In genomic region chr9:2146700-2147099, GRCh38 we compare ENCODE assay signal across 8 cellular contexts.
DNase-seq lines count a peak whose midpoint lies in the region; ATAC-seq and TF ChIP-seq lines count a peak whose summit lies in the region.
"Not testable (repeated sequence)": the region's sequence is repeated elsewhere in the genome, so short reads cannot be mapped to it uniquely, and the experiment has no call there.

No MANE protein-coding gene starts in this region.

- not testable (repeated sequence) for H3K27ac ChIP-seq in MM.1S (ENCODE audit: low read length); OCI-LY1 (ENCODE audit: low read depth, low read length, poor library complexity, severe bottlenecking); WERI-Rb-1; hepatocyte; osteoblast (ENCODE audit: low read depth, low read length)

- not testable (repeated sequence) for H3K4me1 ChIP-seq in MM.1S (ENCODE audit: low read length); OCI-LY1 (ENCODE audit: insufficient read depth, low read length, severe bottlenecking); hepatocyte (ENCODE audit: insufficient read depth); osteoblast (ENCODE audit: insufficient read depth, low read length)

- H3K9me2 ChIP-seq in MM.1S (replicated peaks; ENCODE audit: insufficient read depth, low read length); OCI-LY1 (ENCODE audit: low read depth, low read length); hepatocyte (replicated peaks; ENCODE audit: insufficient read depth): not testable (repeated sequence)

- not testable (repeated sequence) for H3K36me3 Mint-ChIP-seq in central memory CD8-positive, alpha-beta T cell (ENCODE audit: insufficient read depth)

- not testable (repeated sequence) for DNase-seq in AG10803 (ENCODE audit: low read depth); GM12865 (ENCODE audit: low read depth); MM.1S; central memory CD8-positive, alpha-beta T cell (ENCODE audit: low spot score in 2 of 2); hepatocyte (ENCODE audit: low spot score); osteoblast (ENCODE audit: insufficient read length, low spot score, missing footprints)
- peak; percentile 20 for DNase-seq in WERI-Rb-1

- not testable (repeated sequence) for H4K20me1 ChIP-seq in MM.1S (ENCODE audit: insufficient read depth, low read length); OCI-LY1 (ENCODE audit: insufficient read depth, low read length); hepatocyte (ENCODE audit: insufficient read depth, poor library complexity, severe bottlenecking); osteoblast (ENCODE audit: insufficient read depth, low read length)

- H3K79me2 ChIP-seq in MM.1S (ENCODE audit: low read length) = peaks cover 27% of the 10 kb centered on the region
- H3K79me2 ChIP-seq in OCI-LY1 (ENCODE audit: insufficient read depth, low read length); hepatocyte: not testable (repeated sequence)
- H3K79me2 ChIP-seq in osteoblast (ENCODE audit: insufficient read depth, low read length) = peaks cover 12% of the 10 kb centered on the region

- not testable (repeated sequence) for H3K9me3 ChIP-seq in MM.1S (replicated peaks; ENCODE audit: insufficient read depth, low read length); OCI-LY1 (ENCODE audit: low read length); WERI-Rb-1 (ENCODE audit: severe bottlenecking); hepatocyte (ENCODE audit: low read depth); osteoblast (ENCODE audit: low read depth, low read length)

- peaks cover 79% of the 10 kb centered on the region for H3K4me1 Mint-ChIP-seq in central memory CD8-positive, alpha-beta T cell

- H3K27me3 ChIP-seq in MM.1S (replicated peaks; ENCODE audit: insufficient read depth, low read length); OCI-LY1 (ENCODE audit: insufficient read depth, low read length); WERI-Rb-1 (ENCODE audit: insufficient read depth, low read depth, severe bottlenecking); hepatocyte; osteoblast (ENCODE audit: insufficient read depth, low read length): not testable (repeated sequence)

- ATAC-seq in central memory CD8-positive, alpha-beta T cell (replicated peaks; ENCODE audit: extremely low read depth, poor library complexity, severe bottlenecking) = not testable (repeated sequence)

- not testable (repeated sequence) for H2AFZ ChIP-seq in MM.1S (ENCODE audit: low read length); OCI-LY1 (ENCODE audit: low read length); hepatocyte; osteoblast (ENCODE audit: low read length)

- TF ChIP-seq CTCF in AG10803 (conservative IDR thresholded peaks at IDR 0.05; ENCODE audit: low read length) (peak; percentile 17; the same call in 1 of the 2 replicates), GM12865 (IDR thresholded peaks at IDR 0.05; ENCODE audit: insufficient read depth, low read depth, low read length, missing control alignments) (peak; percentile 29), MM.1S (IDR thresholded peaks at IDR 0.05; ENCODE audit: low read length) (peak; percentile 38), OCI-LY1 (IDR thresholded peaks at IDR 0.05; ENCODE audit: low read length) (peak; percentile 61; the same call in 1 of the 2 replicates), WERI-Rb-1 (IDR thresholded peaks at IDR 0.05; ENCODE audit: low read depth, low read length) (peak; percentile 31; the same call in 1 of the 2 replicates), hepatocyte (IDR thresholded peaks at IDR 0.05; ENCODE audit: poor library complexity) (peak; percentile 41), osteoblast (IDR thresholded peaks at IDR 0.05; ENCODE audit: extremely low read depth, low read depth, low read length) (peak; percentile 25)

- not testable (repeated sequence) for H3K9me3 Mint-ChIP-seq in central memory CD8-positive, alpha-beta T cell

- not testable (repeated sequence) for H3K4me3 Mint-ChIP-seq in central memory CD8-positive, alpha-beta T cell

- not testable (repeated sequence) for H3K36me3 ChIP-seq in MM.1S (replicated peaks; ENCODE audit: insufficient read depth, low read length); WERI-Rb-1; hepatocyte (replicated peaks; ENCODE audit: insufficient read depth, low read depth); osteoblast (ENCODE audit: insufficient read depth, low read length)
- peaks cover 25% of the 10 kb centered on the region for H3K36me3 ChIP-seq in OCI-LY1 (ENCODE audit: insufficient read depth, low read length)

- H3F3A ChIP-seq in MM.1S (ENCODE audit: insufficient read depth, low read length); OCI-LY1 (ENCODE audit: insufficient read depth, low read length): not testable (repeated sequence)

- H3K27me3 Mint-ChIP-seq in central memory CD8-positive, alpha-beta T cell = not testable (repeated sequence)

- H3K27ac Mint-ChIP-seq in central memory CD8-positive, alpha-beta T cell (ENCODE audit: low read depth) = peak overlapping the region; percentile 50

- H3K9ac ChIP-seq in MM.1S (ENCODE audit: low read length); OCI-LY1 (ENCODE audit: low read length): not testable (repeated sequence)

- H3K4me3 ChIP-seq in AG10803 (ENCODE audit: low read length); GM12865 (ENCODE audit: low read depth, low read length); MM.1S (ENCODE audit: low read length); OCI-LY1 (ENCODE audit: low read depth, low read length, poor library complexity, severe bottlenecking); WERI-Rb-1 (ENCODE audit: low read depth, low read length); hepatocyte; osteoblast (ENCODE audit: insufficient read depth, low read length): not testable (repeated sequence)

- H3K4me2 ChIP-seq in MM.1S (ENCODE audit: low read depth, low read length); OCI-LY1 (ENCODE audit: low read length); hepatocyte; osteoblast (ENCODE audit: insufficient read depth, low read length): not testable (repeated sequence)
